ENCODE assay signal across 9 cellular contexts in genomic region chr5:157559301-157559700, GRCh38. TPM values are rescaled to one million over a fixed set of nuclear protein-coding genes. Genes with fewer than 3 reads are reported as not detected.
DNase-seq lines count a peak whose midpoint lies in the region; ATAC-seq, FAIRE-seq and TF ChIP-seq lines count a peak whose summit lies in the region.
"Had no signal": no experiment of that assay in that cellular context is flagged by ENCODE, and none has a peak within 500 bp of the region (broad histone marks: within the 10 kb centered on the region; RNA-seq: fewer than 3 reads in every experiment).

No MANE protein-coding gene starts in this region.

- no peak overlapping the region for H3K9ac ChIP-seq in endothelial cell of umbilical vein (replicated peaks; ENCODE audit: extremely low read depth, insufficient read depth, low read length)

- TF ChIP-seq POLR2A in endothelial cell of umbilical vein (IDR thresholded peaks at IDR 0.05; ENCODE audit: low read depth, low read length) (no peak), body of pancreas (IDR thresholded peaks at IDR 0.05) (no peak)

- H2AFZ ChIP-seq in endothelial cell of umbilical vein (ENCODE audit: low read depth, low read length): no peak overlapping the region

- POLR2A ChIA-PET in endothelial cell of umbilical vein (lab: Charles Lee): no interaction called here

- no peaks in the 10 kb centered on the region for H4K20me1 ChIP-seq in endothelial cell of umbilical vein (replicated peaks; ENCODE audit: control insufficient read depth, extremely low read depth, insufficient read depth, low read length)

- H3K79me2 ChIP-seq in endothelial cell of umbilical vein (ENCODE audit: control insufficient read depth, insufficient read depth, low read length): no peaks in the 10 kb centered on the region

- FAIRE-seq in endothelial cell of umbilical vein (lab: Jason Lieb, UNC): peak; percentile 21

- CTCF ChIA-PET in endothelial cell of umbilical vein (lab: Charles Lee): no interaction called here

- peaks cover 0 to 1% of the 10 kb centered on the region in 2 experiments for H3K27me3 ChIP-seq in endothelial cell of umbilical vein (ENCODE audit: control insufficient read depth in 2 of 2, insufficient read depth in 2 of 2, low read length in 2 of 2)
- no peaks in the 10 kb centered on the region for H3K27me3 ChIP-seq in neutrophil
- H3K27me3 ChIP-seq in body of pancreas: no peaks in the 10 kb centered on the region

- intact Hi-C loops in endothelial cell of umbilical vein (cut with micrococcal nuclease) (no loop called here), body of pancreas (cut with DNase I) (no loop called here)

- peaks cover 23% of the 10 kb centered on the region for H3K4me1 ChIP-seq in endothelial cell of umbilical vein (ENCODE audit: control insufficient read depth, extremely low read depth, insufficient read depth, low read length)
- H3K4me1 ChIP-seq in neutrophil (ENCODE audit: control insufficient read depth in 1 of 2, insufficient read depth in 1 of 2, low read depth in 1 of 2, low read length in 1 of 2): peaks cover 98 to 99% of the 10 kb centered on the region in 2 experiments
- peaks cover under 1% of the 10 kb centered on the region for H3K4me1 ChIP-seq in body of pancreas

- no peak for ATAC-seq in GM18511 (IDR thresholded peaks at IDR 0.05; ENCODE audit: unreplicated experiment)
- ATAC-seq in body of pancreas: no peak
- no peak for ATAC-seq in HG02840 (IDR thresholded peaks at IDR 0.05; ENCODE audit: low FRiP score, unreplicated experiment)

- BruUV-seq in endothelial cell of umbilical vein (replicated peaks; lab: Mats Ljungman, UMichigan): no TSS peak

- H3K27ac ChIP-seq in endothelial cell of umbilical vein (ENCODE audit: insufficient read depth, low read depth, low read length) (no peak overlapping the region), neutrophil (peak overlapping the region; percentile 54), body of pancreas (no peak overlapping the region)

- H3K4me3 ChIP-seq in endothelial cell of umbilical vein (replicated peaks in 1 of 3; ENCODE audit: insufficient read depth in 1 of 3, low read depth in 1 of 3, low read length in 3 of 3): no peak overlapping the region
- H3K4me3 ChIP-seq in neutrophil (ENCODE audit: low read depth in 1 of 2, low read length in 1 of 2): peak overlapping the region in 1 of 2 experiments; percentile 14
- H3K4me3 ChIP-seq in body of pancreas: no peak overlapping the region

- H3K36me3 ChIP-seq in endothelial cell of umbilical vein (ENCODE audit: control insufficient read depth in 2 of 2, extremely low read depth in 1 of 2, insufficient read depth in 2 of 2, low read length in 2 of 2) (no peaks in the 10 kb centered on the region), neutrophil (peaks cover 53% of the 10 kb centered on the region), body of pancreas (replicated peaks in 1 of 2; ENCODE audit: insufficient read depth in 1 of 2, low read depth in 2 of 2) (no peaks in the 10 kb centered on the region)

- DNase-seq in DMS 273 treated with DMSO at 0.1 percent for 48 hours (lab: John Stamatoyannopoulos, UW) (peak; percentile 10), LHCN-M2 (ENCODE audit: low read depth) (peak; percentile 85), endothelial cell of umbilical vein (ENCODE audit: low read depth, low spot score) (no peak), body of pancreas (no peak), NOMO-1 treated with DMSO at 0.1 percent for 48 hours (lab: John Stamatoyannopoulos, UW; ENCODE audit: unreplicated experiment) (no peak)
- DNase-seq: activated T-cell treated with anti-CD3 and anti-CD28 coated beads, Interleukin-2, amount 50 U/mL, for 48 hours had no signal

- WGBS in body of pancreas, 2 donors: 73 to 81% methylated on average over 2 of the region's 2 CpGs

- H3K4me2 ChIP-seq in endothelial cell of umbilical vein (ENCODE audit: insufficient read depth, low read length): no peak overlapping the region

- dilution Hi-C loops in endothelial cell of umbilical vein (cut with MboI; ENCODE audit: extremely low pct_ligation_motif_present, low sequenced_read_pairs): no loop called here

- no peaks in the 10 kb centered on the region for H3K9me3 ChIP-seq in endothelial cell of umbilical vein (replicated peaks; ENCODE audit: control insufficient read depth, insufficient read depth, low read length)
- H3K9me3 ChIP-seq in neutrophil: no peaks in the 10 kb centered on the region
- H3K9me3 ChIP-seq in body of pancreas: no peaks in the 10 kb centered on the region

- no peak for TF ChIP-seq CTCF in endothelial cell of umbilical vein (IDR thresholded peaks at IDR 0.05; ENCODE audit: extremely low read depth in 1 of 2, insufficient read depth in 1 of 2, low read depth in 1 of 2, low read length in 2 of 2)
- TF ChIP-seq CTCF in neutrophil (IDR thresholded peaks at IDR 0.05): no peak
- TF ChIP-seq CTCF in body of pancreas (IDR thresholded peaks at IDR 0.05): no peak

- no peaks in the 10 kb centered on the region for H3K9me1 ChIP-seq in endothelial cell of umbilical vein (replicated peaks; ENCODE audit: control insufficient read depth, extremely low read depth, insufficient read depth, low read length)

TF ChIP-seq in endothelial cell of umbilical vein, 7 proteins besides CTCF, POLR2A, EP300 and RAD21:
- TF ChIP-seq JUN (IDR thresholded peaks at IDR 0.05; ENCODE audit: borderline replicate concordance, insufficient read depth, insufficient read length, low read depth) (no peak), MYC (IDR thresholded peaks at IDR 0.05; ENCODE audit: low read depth, low read length) (no peak), GATA2 (IDR thresholded peaks at IDR 0.05; ENCODE audit: insufficient read depth, insufficient read length, low read depth, low read length) (no peak), FOS (IDR thresholded peaks at IDR 0.05; ENCODE audit: borderline replicate concordance, insufficient read depth, low read length) (no peak), EZH2 (IDR thresholded peaks at IDR 0.05; ENCODE audit: borderline replicate concordance, low read depth, low read length, severe bottlenecking) (no peak), POLR2AphosphoS5 (IDR thresholded peaks at IDR 0.05; ENCODE audit: insufficient read depth, low read depth, low read length) (no peak)
- TF ChIP-seq, protein P1, sequence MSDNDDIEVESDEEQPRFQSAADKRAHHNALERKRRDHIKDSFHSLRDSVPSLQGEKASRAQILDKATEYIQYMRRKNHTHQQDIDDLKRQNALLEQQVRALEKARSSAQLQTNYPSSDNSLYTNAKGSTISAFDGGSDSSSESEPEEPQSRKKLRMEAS (IDR thresholded peaks at IDR 0.05; ENCODE audit: insufficient read depth, insufficient read length): no peak

RNA-seq across cellular contexts. Expression of gene ADAM19, which starts 16.3 kb away (rescaled TPM):
- 71.8 and 89.1 TPM in 2 replicates for total RNA-seq in LHCN-M2 (2014; rRNA removed)
- polyA plus RNA-seq in LHCN-M2 (2012): 87.1 TPM
- 22.6 and 23.8 TPM in 2 replicates for total RNA-seq in endothelial cell of umbilical vein
- polyA plus RNA-seq in endothelial cell of umbilical vein: 10.0 and 10.4 TPM in 2 replicates
- 7.9 and 8.3 TPM in 2 replicates for polyA plus RNA-seq in endothelial cell of umbilical vein (2011; cell fraction: cytosol; rRNA removed)
- 26.1 and 27.2 TPM in 2 replicates for polyA plus RNA-seq in endothelial cell of umbilical vein (2011; cell fraction: nucleus; rRNA removed)
- polyA plus RNA-seq in endothelial cell of umbilical vein (2012): 17.7 and 18.4 TPM in 2 replicates
- 24.6 and 24.8 TPM in 2 replicates for polyA minus RNA-seq in endothelial cell of umbilical vein
- polyA minus RNA-seq in endothelial cell of umbilical vein (2011; cell fraction: cytosol; rRNA and poly(A)+ RNA removed): not detected
- 19.9 and 22.0 TPM in 2 replicates for polyA minus RNA-seq in endothelial cell of umbilical vein (2011; cell fraction: nucleus; rRNA and poly(A)+ RNA removed)
- total RNA-seq in body of pancreas: 1 to 10 TPM; 1.3 to 1.6 TPM

Comparison
In these comparisons a context has a peak if more than half of its experiments do, and no peak if none do; other contexts are left out.
1. DNase-seq: peak in DMS 273 treated with DMSO at 0.1 percent for 48 hours (single experiment) and LHCN-M2 (single experiment); none in endothelial cell of umbilical vein (single experiment), body of pancreas (0 of 4) and NOMO-1 treated with DMSO at 0.1 percent for 48 hours (single experiment).